Comparison of ENCODE assay signal across 8 cellular contexts in genomic region chr17:8376302-8377067, GRCh38.
DNase-seq lines count a peak whose midpoint lies in the region; ATAC-seq and TF ChIP-seq lines count a peak whose summit lies in the region.

TSS of gene KRABD2 (minus strand) at chr17:8376704.

- peak; percentile 88 for ATAC-seq in GM18867 (IDR thresholded peaks at IDR 0.05; ENCODE audit: unreplicated experiment)
- peak; percentile 92 for ATAC-seq in HG03175 (IDR thresholded peaks at IDR 0.05; ENCODE audit: unreplicated experiment)

- TF ChIP-seq CTCF in coronary artery (IDR thresholded peaks at IDR 0.05), result peak; percentile 57

- peak within 1 kb of the TSS; percentile 56 for H3K27ac ChIP-seq in ACC112 (ENCODE audit: low read depth, low read length)
- H3K27ac ChIP-seq in coronary artery, result peak within 1 kb of the TSS; percentile 73 to 87

- intact Hi-C loops in activated CD4-positive, alpha-beta T cell treated with anti-CD3 and anti-CD28 coated beads, Interleukin-2, amount 10 ng/mL, durations not matched to agents 24 days and 14 days (cut with micrococcal nuclease), result no loop called here

- H3K4me3 ChIP-seq in ACC112 (ENCODE audit: low read depth, low read length) (peak within 1 kb of the TSS; percentile 84), coronary artery (peak within 1 kb of the TSS; percentile 79)

- no peaks in the 10 kb centered on the region for H3K9me3 Mint-ChIP-seq in activated CD4-positive, alpha-beta T cell treated with anti-CD3 and anti-CD28 coated beads, Interleukin-2, amount 10 ng/mL, durations not matched to agents 24 days and 14 days

- H3K27me3 ChIP-seq in ACC112 (ENCODE audit: insufficient read depth, low read length), result no peaks in the 10 kb centered on the region

- peak within 1 kb of the TSS; percentile 12 for H2AFZ ChIP-seq in ACC112 (ENCODE audit: low read length, unreplicated experiment)

- H3K27me3 Mint-ChIP-seq in activated CD4-positive, alpha-beta T cell treated with anti-CD3 and anti-CD28 coated beads, Interleukin-2, amount 10 ng/mL, durations not matched to agents 24 days and 14 days, result no peaks in the 10 kb centered on the region

- DNase-seq in NCI-H510A treated with DMSO at 0.1 percent for 48 hours (lab: John Stamatoyannopoulos, UW), result peak; percentile 88
- peak; percentile 97 for DNase-seq in activated CD4-positive, alpha-beta T cell treated with anti-CD3 and anti-CD28 coated beads, Interleukin-2, amount 10 ng/mL, durations not matched to agents 24 days and 14 days
- DNase-seq in coronary artery (ENCODE audit: low spot score), result peak; percentile 92
- peak; percentile 96 for DNase-seq in left kidney (ENCODE audit: low read depth, low spot score)
- DNase-seq in stimulated activated CD4-positive, alpha-beta T cell treated with anti-CD3 and anti-CD28 coated beads, Interleukin-1b, Interleukin-23, amount 100 ng/mL, for 4 hours (ENCODE audit: low read depth in 2 of 2), result peak; percentile 79 to 90

- H3K4me3 Mint-ChIP-seq in activated CD4-positive, alpha-beta T cell treated with anti-CD3 and anti-CD28 coated beads, Interleukin-2, amount 10 ng/mL, durations not matched to agents 24 days and 14 days, result peak within 1 kb of the TSS; percentile 80

- H3K79me2 ChIP-seq in ACC112 (ENCODE audit: control insufficient read depth, insufficient read depth, low read length, unreplicated experiment), result peaks cover 30% of the 10 kb centered on the region

- peak within 1 kb of the TSS; percentile 79 for H3K27ac Mint-ChIP-seq in activated CD4-positive, alpha-beta T cell treated with anti-CD3 and anti-CD28 coated beads, Interleukin-2, amount 10 ng/mL, durations not matched to agents 24 days and 14 days

- H3K4me1 Mint-ChIP-seq in activated CD4-positive, alpha-beta T cell treated with anti-CD3 and anti-CD28 coated beads, Interleukin-2, amount 10 ng/mL, durations not matched to agents 24 days and 14 days, result peaks cover 39% of the 10 kb centered on the region

- H3K36me3 Mint-ChIP-seq in activated CD4-positive, alpha-beta T cell treated with anti-CD3 and anti-CD28 coated beads, Interleukin-2, amount 10 ng/mL, durations not matched to agents 24 days and 14 days (ENCODE audit: low read depth), result peaks cover 55% of the 10 kb centered on the region

- H3K36me3 ChIP-seq in ACC112 (ENCODE audit: insufficient read depth, low read length), result peaks cover 26% of the 10 kb centered on the region

- H3K4me1 ChIP-seq in ACC112 (ENCODE audit: control insufficient read depth, insufficient read depth, low read length, unreplicated experiment), result peaks cover 24% of the 10 kb centered on the region

Comparison
In these comparisons a context has a peak if more than half of its experiments do, and no peak if none do; other contexts are left out.
1. Peak in every context shown above with its lines: DNase-seq, ATAC-seq, H3K4me3 ChIP-seq and H3K27ac ChIP-seq.